8 cellular contexts compared by ENCODE assay signal in the genomic region with DNA sequence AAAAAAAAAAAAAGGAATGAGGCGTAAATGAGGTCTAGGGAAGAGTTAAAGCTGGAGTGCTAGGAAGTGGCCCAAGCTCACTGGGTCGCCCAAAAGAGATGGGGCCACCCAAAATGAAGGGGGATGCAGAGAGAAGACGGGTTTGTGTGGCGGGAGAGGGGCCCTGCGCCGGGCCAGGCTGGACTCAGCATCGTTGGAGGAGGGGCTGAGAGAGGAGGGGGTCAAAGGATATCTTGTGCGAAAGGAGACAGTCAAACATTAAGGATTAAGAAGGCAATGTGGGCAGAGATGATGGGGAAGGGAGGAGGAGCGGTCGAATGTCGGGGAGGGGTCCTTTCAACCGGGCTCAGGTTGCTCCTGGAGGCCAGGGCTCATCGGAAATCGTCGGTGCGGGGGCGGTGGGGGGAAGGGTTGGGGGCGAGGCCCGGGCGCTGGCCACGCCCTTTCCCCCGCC. TPM values are rescaled to one million over a fixed set of nuclear protein-coding genes. Genes with fewer than 3 reads are reported as not detected.
DNase-seq lines count a peak whose midpoint lies in the region; ATAC-seq and TF ChIP-seq lines count a peak whose summit lies in the region.

No MANE protein-coding gene starts in this region.

- peak overlapping the region; percentile 71 for H3K4me3 Mint-ChIP-seq in WTC11
- peak overlapping the region; percentile 75 for H3K4me3 Mint-ChIP-seq in stimulated activated effector memory CD8-positive, alpha-beta T cell treated with anti-CD3 and anti-CD28 coated beads, Interleukin-12 subunit alpha, Interleukin-12 subunit beta, amount 100 ng/mL, for 72 hours

- 0 out of 2 replicates have a peak, but pooled peaks cover 7% of the 10 kb centered on the region for H3K36me3 Mint-ChIP-seq in WTC11
- peaks cover 27% of the 10 kb centered on the region for H3K36me3 Mint-ChIP-seq in stimulated activated effector memory CD8-positive, alpha-beta T cell treated with anti-CD3 and anti-CD28 coated beads, Interleukin-12 subunit alpha, Interleukin-12 subunit beta, amount 100 ng/mL, for 72 hours

- no peaks in the 10 kb centered on the region for H3K9me3 ChIP-seq in right cardiac atrium (ENCODE audit: control insufficient read depth, low read length)

- no peak for TF ChIP-seq CTCF in WTC11 (IDR thresholded peaks at IDR 0.05)

- peaks cover 23% of the 10 kb centered on the region for H3K4me1 Mint-ChIP-seq in WTC11
- peaks cover 32% of the 10 kb centered on the region for H3K4me1 Mint-ChIP-seq in stimulated activated effector memory CD8-positive, alpha-beta T cell treated with anti-CD3 and anti-CD28 coated beads, Interleukin-12 subunit alpha, Interleukin-12 subunit beta, amount 100 ng/mL, for 72 hours

- no peaks in the 10 kb centered on the region for H3K9me3 Mint-ChIP-seq in WTC11
- H3K9me3 Mint-ChIP-seq in stimulated activated effector memory CD8-positive, alpha-beta T cell treated with anti-CD3 and anti-CD28 coated beads, Interleukin-12 subunit alpha, Interleukin-12 subunit beta, amount 100 ng/mL, for 72 hours, result no peaks in the 10 kb centered on the region

- peak; percentile 64; the same call in 1 of the 2 replicates for ATAC-seq in WTC11
- ATAC-seq in right cardiac atrium, result peak; percentile 9 to 32
- no peak for ATAC-seq in stimulated activated effector memory CD8-positive, alpha-beta T cell treated with anti-CD3 and anti-CD28 coated beads, Interleukin-12 subunit alpha, Interleukin-12 subunit beta, amount 100 ng/mL, for 72 hours
- ATAC-seq in GM18520 (IDR thresholded peaks at IDR 0.05; ENCODE audit: unreplicated experiment), result no peak

- H3K36me3 ChIP-seq in H7 (replicated peaks; ENCODE audit: control insufficient read depth, insufficient read depth, low read length), result no peaks in the 10 kb centered on the region

- no peak for DNase-seq in H7
- no peak for DNase-seq in WTC11 (ENCODE audit: low spot score)
- DNase-seq in right cardiac atrium, result no peak
- no peak for DNase-seq in stimulated activated effector memory CD8-positive, alpha-beta T cell treated with anti-CD3 and anti-CD28 coated beads, Interleukin-12 subunit alpha, Interleukin-12 subunit beta, amount 100 ng/mL, for 72 hours (ENCODE audit: low spot score in 2 of 2)
- no peak for DNase-seq in HuH-7.5 (ENCODE audit: low spot score)
- no peak for DNase-seq in occipital lobe (lab: John Stamatoyannopoulos, UW)
- no peak for DNase-seq in stimulated activated CD4-positive, alpha-beta T cell treated with anti-CD3 and anti-CD28 coated beads, Interleukin-2, amount 100 ng/mL, for 24 hours

- 3% methylated on average over 21 of the region's 22 CpGs for WGBS in right cardiac atrium

- H3K27ac Mint-ChIP-seq in WTC11, result peak overlapping the region; percentile 93
- H3K27ac Mint-ChIP-seq in stimulated activated effector memory CD8-positive, alpha-beta T cell treated with anti-CD3 and anti-CD28 coated beads, Interleukin-12 subunit alpha, Interleukin-12 subunit beta, amount 100 ng/mL, for 72 hours, result peak overlapping the region; percentile 89

- H3K27me3 Mint-ChIP-seq in WTC11 (ENCODE audit: low read depth), result no peaks in the 10 kb centered on the region; the same call in 1 of the 2 replicates

- CTCF ChIA-PET in WTC11 (lab: Charles Lee), result interaction anchor here (0.5 to 6.0 kb wide), 37 partner anchors 9 to 357 kb away, joined by 3 to 70 read pairs (median 4); partner anchors contain the start of genes C19orf38, DNM2, LDLR and QTRT1

- peak overlapping the region; percentile 13 for H3K27ac ChIP-seq in right cardiac atrium (ENCODE audit: low read length)

- intact Hi-C loops in right cardiac atrium (cut with DNase I), result loop anchor here in 3 of 4 donors (2.0 to 10.0 kb wide), 3 partner anchors 36 to 57 kb away; partner anchors contain the start of genes TIMM29 (in 3 of the 3) and YIPF2 (in 3 of the 3)

- POLR2A ChIA-PET in WTC11 (lab: Charles Lee), result interaction anchor here (0.5 to 2.5 kb wide), 9 partner anchors 18 to 1725 kb away, joined by 3 to 12 read pairs (median 3); partner anchors contain the start of gene TMED1

- H3K27me3 ChIP-seq in H7 (ENCODE audit: control insufficient read depth, insufficient read depth, low read length) (no peaks in the 10 kb centered on the region), right cardiac atrium (ENCODE audit: control insufficient read depth, insufficient read depth) (no peaks in the 10 kb centered on the region)

- no peaks in the 10 kb centered on the region for H3K4me1 ChIP-seq in right cardiac atrium (ENCODE audit: control insufficient read depth, insufficient read depth, low read length)

- H3K4me3 ChIP-seq in H7 (ENCODE audit: insufficient read depth, low read depth, low read length) (peak overlapping the region; percentile 34), right cardiac atrium (ENCODE audit: low read length) (peak overlapping the region; percentile 25)

TF ChIP-seq in WTC11, 78 proteins besides CTCF, POLR2A, EP300 and RAD21:
- TF ChIP-seq ZNF232 (CRISPR knock-in tag; IDR thresholded peaks at IDR 0.05) (no peak), ESRRA (CRISPR knock-in tag; IDR thresholded peaks at IDR 0.05; ENCODE audit: borderline replicate concordance) (no peak), NR3C1 (CRISPR knock-in tag; conservative IDR thresholded peaks at IDR 0.05; ENCODE audit: low read depth) (no peak), FOXP4 (CRISPR knock-in tag; IDR thresholded peaks at IDR 0.05) (no peak), NFE2L1 (CRISPR knock-in tag; IDR thresholded peaks at IDR 0.05) (0 out of 2 replicates have a peak, but pooled peaks have one; percentile 26)
- TF ChIP-seq, protein P1, sequence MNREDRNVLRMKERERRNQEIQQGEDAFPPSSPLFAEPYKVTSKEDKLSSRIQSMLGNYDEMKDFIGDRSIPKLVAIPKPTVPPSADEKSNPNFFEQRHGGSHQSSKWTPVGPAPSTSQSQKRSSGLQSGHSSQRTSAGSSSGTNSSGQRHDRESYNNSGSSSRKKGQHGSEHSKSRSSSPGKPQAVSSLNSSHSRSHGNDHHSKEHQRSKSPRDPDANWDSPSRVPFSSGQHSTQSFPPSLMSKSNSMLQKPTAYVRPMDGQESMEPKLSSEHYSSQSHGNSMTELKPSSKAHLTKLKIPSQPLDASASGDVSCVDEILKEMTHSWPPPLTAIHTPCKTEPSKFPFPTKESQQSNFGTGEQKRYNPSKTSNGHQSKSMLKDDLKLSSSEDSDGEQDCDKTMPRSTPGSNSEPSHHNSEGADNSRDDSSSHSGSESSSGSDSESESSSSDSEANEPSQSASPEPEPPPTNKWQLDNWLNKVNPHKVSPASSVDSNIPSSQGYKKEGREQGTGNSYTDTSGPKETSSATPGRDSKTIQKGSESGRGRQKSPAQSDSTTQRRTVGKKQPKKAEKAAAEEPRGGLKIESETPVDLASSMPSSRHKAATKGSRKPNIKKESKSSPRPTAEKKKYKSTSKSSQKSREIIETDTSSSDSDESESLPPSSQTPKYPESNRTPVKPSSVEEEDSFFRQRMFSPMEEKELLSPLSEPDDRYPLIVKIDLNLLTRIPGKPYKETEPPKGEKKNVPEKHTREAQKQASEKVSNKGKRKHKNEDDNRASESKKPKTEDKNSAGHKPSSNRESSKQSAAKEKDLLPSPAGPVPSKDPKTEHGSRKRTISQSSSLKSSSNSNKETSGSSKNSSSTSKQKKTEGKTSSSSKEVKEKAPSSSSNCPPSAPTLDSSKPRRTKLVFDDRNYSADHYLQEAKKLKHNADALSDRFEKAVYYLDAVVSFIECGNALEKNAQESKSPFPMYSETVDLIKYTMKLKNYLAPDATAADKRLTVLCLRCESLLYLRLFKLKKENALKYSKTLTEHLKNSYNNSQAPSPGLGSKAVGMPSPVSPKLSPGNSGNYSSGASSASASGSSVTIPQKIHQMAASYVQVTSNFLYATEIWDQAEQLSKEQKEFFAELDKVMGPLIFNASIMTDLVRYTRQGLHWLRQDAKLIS (CRISPR knock-in tag; IDR thresholded peaks at IDR 0.05; ENCODE audit: borderline replicate concordance), result no peak

RNA-seq across cellular contexts. Expression of gene CARM1, which starts 0.8 kb away (rescaled TPM):
- total RNA-seq in H7 (2014; rRNA removed; shearing (Covaris generic)), result 117 and 151 TPM in 2 replicates
- 125 to 126 TPM (median 126 TPM) in 3 replicates for total RNA-seq in WTC11 (2021)
- total RNA-seq in right cardiac atrium, result 10 to 100 TPM; 30.8 to 37.2 (median 32.6) TPM
- 35.2 TPM for polyA plus RNA-seq in right cardiac atrium
- 22.3 TPM for total RNA-seq in occipital lobe

RNA-seq across cellular contexts. Expression of gene C19orf38, which starts 22.3 kb away (rescaled TPM):
- total RNA-seq in H7 (2014; rRNA removed; shearing (Covaris generic)), result 0.59 and 5.0 TPM in 2 replicates
- total RNA-seq in WTC11 (2021) (0.23 TPM in 1 of 3 replicates, not detected in the others), right cardiac atrium (1 to 10 TPM in 1 of 4 donors, under 1 TPM in 3; 0.39 to 1.4 (median 0.64) TPM), occipital lobe (0.94 TPM)
- polyA plus RNA-seq in right cardiac atrium, result 0.23 TPM

RNA-seq across cellular contexts. Expression of gene TMED1, which starts 34.5 kb away (rescaled TPM):
- 49.5 and 50.3 TPM in 2 replicates for total RNA-seq in H7 (2014; rRNA removed; shearing (Covaris generic))
- total RNA-seq in WTC11 (2021), result 28.5 to 40.9 TPM (median 40.6 TPM) in 3 replicates
- 10 to 100 TPM; 24.6 to 30.4 (median 27.8) TPM for total RNA-seq in right cardiac atrium
- 43.4 TPM for polyA plus RNA-seq in right cardiac atrium
- 11.5 TPM for total RNA-seq in occipital lobe

RNA-seq across cellular contexts. Expression of gene YIPF2, which starts 57.9 kb away (rescaled TPM):
- total RNA-seq in H7 (2014; rRNA removed; shearing (Covaris generic)), result 81.1 and 90.3 TPM in 2 replicates
- total RNA-seq in WTC11 (2021) (63.3 to 65.5 TPM (median 64.4 TPM) in 3 replicates), right cardiac atrium (10 to 100 TPM; 19.3 to 25.5 (median 24.4) TPM), occipital lobe (32.4 TPM)
- polyA plus RNA-seq in right cardiac atrium, result 26.5 TPM

RNA-seq across cellular contexts. Expression of gene TIMM29, which starts 58.1 kb away (rescaled TPM):
- total RNA-seq in H7 (2014; rRNA removed; shearing (Covaris generic)), result 58.2 and 68.3 TPM in 2 replicates
- 30.0 to 33.8 TPM (median 32.0 TPM) in 3 replicates for total RNA-seq in WTC11 (2021)
- total RNA-seq in right cardiac atrium, result 10 to 100 TPM; 12.2 to 14.5 (median 13.0) TPM
- polyA plus RNA-seq in right cardiac atrium, result 14.1 TPM
- 29.8 TPM for total RNA-seq in occipital lobe

Comparison
In these comparisons a context has a peak if more than half of its experiments do, and no peak if none do; other contexts are left out.
1. ATAC-seq: peak in WTC11 (single experiment) and right cardiac atrium (2 of 2); none in stimulated activated effector memory CD8-positive, alpha-beta T cell treated with anti-CD3 and anti-CD28 coated beads, Interleukin-12 subunit alpha, Interleukin-12 subunit beta, amount 100 ng/mL, for 72 hours (single experiment) and GM18520 (single experiment).